Comparison of ENCODE assay signal across 8 cellular contexts in the genomic region with DNA sequence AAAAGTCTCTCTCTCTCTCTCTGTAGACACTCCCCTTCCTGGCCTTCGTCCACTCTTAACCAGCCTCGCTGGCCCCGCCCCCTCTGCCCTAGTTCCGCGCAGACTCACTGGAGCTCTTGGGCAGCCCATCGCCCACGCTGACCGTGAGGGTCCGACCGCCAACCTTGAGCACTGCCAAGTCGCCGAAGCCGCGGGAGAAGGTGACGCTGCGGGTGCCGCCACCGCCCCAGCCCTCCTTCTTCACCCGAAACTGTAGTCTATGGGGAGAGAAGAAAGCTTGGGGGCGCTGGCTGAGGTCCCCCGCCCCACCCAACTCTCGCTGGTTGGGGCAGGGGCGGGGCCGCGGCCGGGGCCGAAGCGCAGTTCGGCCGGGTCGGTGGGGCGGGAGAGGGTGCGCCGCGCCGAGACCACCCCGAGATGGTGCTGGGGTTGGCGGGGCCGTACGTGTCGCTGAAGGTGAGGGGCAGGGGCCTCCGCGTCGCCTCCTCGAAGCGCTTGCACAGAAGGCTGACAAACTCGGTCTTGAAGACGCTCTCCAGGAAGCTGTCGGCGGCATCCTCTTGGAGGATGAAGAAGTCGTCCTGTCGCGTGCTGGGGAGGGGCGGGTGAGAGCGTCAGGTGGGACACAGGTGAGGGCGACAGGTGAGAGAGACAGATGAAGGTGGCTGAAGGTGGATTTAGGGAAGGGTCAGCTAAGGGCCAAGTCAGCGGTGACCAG. TPM values are rescaled to one million over a fixed set of nuclear protein-coding genes. Genes with fewer than 3 reads are reported as not detected.
DNase-seq lines count a peak whose midpoint lies in the region; ATAC-seq and TF ChIP-seq lines count a peak whose summit lies in the region.

No MANE protein-coding gene starts in this region.

- DNase-seq in G401 (ENCODE audit: low spot score) (peak; percentile 75), NCI-H345 treated with DMSO at 0.1 percent for 48 hours (lab: John Stamatoyannopoulos, UW; ENCODE audit: unreplicated experiment) (peak; percentile 78), choroid plexus epithelial cell (ENCODE audit: low read depth) (peak; percentile 93), kidney glomerular epithelial cell (lab: John Stamatoyannopoulos, UW) (peak; percentile 88), smooth muscle cell of the brain vasculature (ENCODE audit: low read depth, low spot score) (peak; percentile 84)

- in situ Hi-C loops in G401 (cut with HindIII; ENCODE audit: low sequenced_read_pairs) = loop anchor here (10.0 kb wide), 1 partner anchor 82 kb away; the partner anchor contains the start of gene HNRNPM

- TF ChIP-seq CTCF in choroid plexus epithelial cell (conservative IDR thresholded peaks at IDR 0.05; ENCODE audit: low read depth, low read length) = no peak

- no peak for ATAC-seq in GM21423 (IDR thresholded peaks at IDR 0.05; ENCODE audit: unreplicated experiment)
- ATAC-seq in GM21381 (IDR thresholded peaks at IDR 0.05; ENCODE audit: unreplicated experiment) = no peak
- no peak for ATAC-seq in HG03521 (IDR thresholded peaks at IDR 0.05; ENCODE audit: unreplicated experiment)

- H3K4me3 ChIP-seq in choroid plexus epithelial cell (ENCODE audit: low read depth, low read length) = peak overlapping the region; percentile 92

RNA-seq across cellular contexts. Expression of gene ZNF414, which starts 12.5 kb away (rescaled TPM):
- not detected in 2 replicates for total RNA-seq in G401 (2014; rRNA removed; shearing (Covaris generic))

RNA-seq across cellular contexts. Expression of gene PRAM1, which starts 24.1 kb away (rescaled TPM):
- total RNA-seq in G401 (2014; rRNA removed; shearing (Covaris generic)) = not detected in 2 replicates

RNA-seq across cellular contexts. Expression of gene MYO1F, which starts 50.7 kb away (rescaled TPM):
- total RNA-seq in G401 (2014; rRNA removed; shearing (Covaris generic)) = 3.4 TPM in 1 of 2 replicates, not detected in the other
